ENCODE assay signal across 1 cellular context in the genomic region with DNA sequence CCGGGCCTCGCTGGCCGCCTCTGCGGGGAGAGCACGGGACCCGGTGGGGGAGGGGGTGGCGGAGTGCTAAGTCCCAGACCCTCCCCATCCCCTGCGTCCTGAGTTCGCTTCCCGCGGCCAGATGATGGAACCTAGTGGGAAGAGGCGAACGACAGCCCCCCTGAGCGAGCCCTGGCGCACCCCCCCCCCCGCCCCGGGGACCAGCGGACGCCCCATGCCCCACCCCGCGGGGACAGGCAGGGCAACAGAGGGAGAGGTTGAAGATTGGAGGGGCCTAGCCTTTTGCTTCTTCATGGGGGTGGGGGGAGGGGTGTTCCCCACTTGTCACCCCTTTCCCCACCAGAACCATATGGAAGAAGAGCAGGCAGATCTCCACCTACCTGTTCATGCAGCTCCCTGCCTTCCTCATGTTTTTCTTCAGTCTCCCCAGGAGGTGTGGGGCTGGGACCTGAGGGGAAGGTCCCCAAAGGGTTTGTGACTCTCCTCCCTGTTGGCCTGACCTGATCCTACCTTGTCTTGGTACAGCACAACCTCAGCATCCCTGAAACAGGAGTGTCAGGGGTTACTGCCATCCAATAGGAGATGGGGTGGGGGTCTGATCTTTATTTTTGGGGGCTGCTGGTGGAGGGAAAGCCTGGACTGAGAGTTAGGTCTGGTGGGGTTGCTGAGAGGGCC.
TF ChIP-seq lines count a peak whose summit lies in the region.

No MANE protein-coding gene starts in this region.

TF ChIP-seq in HepG2, 621 proteins besides CTCF, POLR2A, EP300 and RAD21 (continues in another document):
- TF ChIP-seq ZNF343 (CRISPR knock-in tag; IDR thresholded peaks at IDR 0.05), result peak; percentile 12; the same call in 1 of the 2 replicates
- TF ChIP-seq ISL2 (CRISPR knock-in tag; IDR thresholded peaks at IDR 0.05), result no peak
- TF ChIP-seq, protein P1, sequence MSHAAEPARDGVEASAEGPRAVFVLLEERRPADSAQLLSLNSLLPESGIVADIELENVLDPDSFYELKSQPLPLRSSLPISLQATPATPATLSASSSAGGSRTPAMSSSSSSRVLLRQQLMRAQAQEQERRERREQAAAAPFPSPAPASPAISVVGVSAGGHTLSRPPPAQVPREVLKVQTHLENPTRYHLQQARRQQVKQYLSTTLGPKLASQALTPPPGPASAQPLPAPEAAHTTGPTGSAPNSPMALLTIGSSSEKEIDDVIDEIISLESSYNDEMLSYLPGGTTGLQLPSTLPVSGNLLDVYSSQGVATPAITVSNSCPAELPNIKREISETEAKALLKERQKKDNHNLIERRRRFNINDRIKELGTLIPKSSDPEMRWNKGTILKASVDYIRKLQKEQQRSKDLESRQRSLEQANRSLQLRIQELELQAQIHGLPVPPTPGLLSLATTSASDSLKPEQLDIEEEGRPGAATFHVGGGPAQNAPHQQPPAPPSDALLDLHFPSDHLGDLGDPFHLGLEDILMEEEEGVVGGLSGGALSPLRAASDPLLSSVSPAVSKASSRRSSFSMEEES (CRISPR knock-in tag; IDR thresholded peaks at IDR 0.05), result peak; percentile 78; the same call in 1 of the 2 replicates
- TF ChIP-seq ETV5 (CRISPR knock-in tag; IDR thresholded peaks at IDR 0.05; ENCODE audit: borderline replicate concordance), result no peak
- peak; percentile 9 for TF ChIP-seq HNRNPLL (IDR thresholded peaks at IDR 0.05; ENCODE audit: low read depth, low read length, poor library complexity, severe bottlenecking)
- TF ChIP-seq, protein P2, sequence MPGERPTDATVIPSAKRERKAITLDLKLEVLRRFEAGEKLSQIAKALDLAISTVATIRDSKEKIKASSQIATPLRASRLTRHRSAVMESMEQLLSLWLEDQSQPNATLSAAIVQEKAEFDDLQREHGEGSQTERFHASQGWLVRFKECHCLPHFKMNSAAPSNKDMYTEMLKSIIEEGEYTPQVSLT (CRISPR knock-in tag; IDR thresholded peaks at IDR 0.05; ENCODE audit: borderline replicate concordance, low read depth), result 0 out of 2 replicates have a peak, but pooled peaks have one; percentile 51
- no peak for TF ChIP-seq ZNF12 (CRISPR knock-in tag; IDR thresholded peaks at IDR 0.05)
- no peak for TF ChIP-seq KAT7 (CRISPR knock-in tag; IDR thresholded peaks at IDR 0.05; ENCODE audit: borderline replicate concordance)
- TF ChIP-seq KLF6 (CRISPR knock-in tag; IDR thresholded peaks at IDR 0.05), result peak; percentile 2; the same call in 1 of the 2 replicates
- no peak for TF ChIP-seq KLF15 (CRISPR knock-in tag; IDR thresholded peaks at IDR 0.05; ENCODE audit: borderline replicate concordance)
- peak; percentile 25; the same call in 1 of the 2 replicates for TF ChIP-seq ZNF234 (CRISPR knock-in tag; conservative IDR thresholded peaks at IDR 0.05)
- 0 out of 2 replicates have a peak, but pooled peaks have one; percentile 8 for TF ChIP-seq TOPORS (CRISPR knock-in tag; IDR thresholded peaks at IDR 0.05)
- peak; percentile 40; the same call in 1 of the 2 replicates for TF ChIP-seq NFKB2 (CRISPR knock-in tag; IDR thresholded peaks at IDR 0.05; ENCODE audit: borderline replicate concordance)
- TF ChIP-seq RFX1 (IDR thresholded peaks at IDR 0.05), result no peak
- no peak; the same call in 1 of the 2 replicates for TF ChIP-seq BORCS8-MEF2B (CRISPR knock-in tag; IDR thresholded peaks at IDR 0.05)
- TF ChIP-seq MAFK (conservative IDR thresholded peaks at IDR 0.05 in 1 of 2, IDR thresholded peaks at IDR 0.05 in 1 of 2; ENCODE audit: low read length in 2 of 2), result no peak
- 0 out of 2 replicates have a peak, but pooled peaks have one; percentile 8 for TF ChIP-seq ZNF782 (CRISPR knock-in tag; IDR thresholded peaks at IDR 0.05; ENCODE audit: borderline replicate concordance)
- no peak for TF ChIP-seq ZNF510 (CRISPR knock-in tag; IDR thresholded peaks at IDR 0.05; ENCODE audit: low read depth)
- TF ChIP-seq HMG20B (CRISPR knock-in tag; conservative IDR thresholded peaks at IDR 0.05), result no peak
- 0 out of 2 replicates have a peak, but pooled peaks have one; percentile 34 for TF ChIP-seq SETDB1 (CRISPR knock-in tag; IDR thresholded peaks at IDR 0.05; ENCODE audit: borderline replicate concordance)
- peak; percentile 5; the same call in 1 of the 2 replicates for TF ChIP-seq RXRA (CRISPR knock-in tag; IDR thresholded peaks at IDR 0.05)
- no peak for TF ChIP-seq PPARG (CRISPR knock-in tag; conservative IDR thresholded peaks at IDR 0.05)
- TF ChIP-seq, protein P3, sequence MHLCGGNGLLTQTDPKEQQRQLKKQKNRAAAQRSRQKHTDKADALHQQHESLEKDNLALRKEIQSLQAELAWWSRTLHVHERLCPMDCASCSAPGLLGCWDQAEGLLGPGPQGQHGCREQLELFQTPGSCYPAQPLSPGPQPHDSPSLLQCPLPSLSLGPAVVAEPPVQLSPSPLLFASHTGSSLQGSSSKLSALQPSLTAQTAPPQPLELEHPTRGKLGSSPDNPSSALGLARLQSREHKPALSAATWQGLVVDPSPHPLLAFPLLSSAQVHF (CRISPR knock-in tag; IDR thresholded peaks at IDR 0.05), result 0 out of 2 replicates have a peak, but pooled peaks have one; percentile 2
- TF ChIP-seq ZFP82 (CRISPR knock-in tag; IDR thresholded peaks at IDR 0.05; ENCODE audit: borderline replicate concordance), result 0 out of 2 replicates have a peak, but pooled peaks have one; percentile 13
- TF ChIP-seq, protein P4, sequence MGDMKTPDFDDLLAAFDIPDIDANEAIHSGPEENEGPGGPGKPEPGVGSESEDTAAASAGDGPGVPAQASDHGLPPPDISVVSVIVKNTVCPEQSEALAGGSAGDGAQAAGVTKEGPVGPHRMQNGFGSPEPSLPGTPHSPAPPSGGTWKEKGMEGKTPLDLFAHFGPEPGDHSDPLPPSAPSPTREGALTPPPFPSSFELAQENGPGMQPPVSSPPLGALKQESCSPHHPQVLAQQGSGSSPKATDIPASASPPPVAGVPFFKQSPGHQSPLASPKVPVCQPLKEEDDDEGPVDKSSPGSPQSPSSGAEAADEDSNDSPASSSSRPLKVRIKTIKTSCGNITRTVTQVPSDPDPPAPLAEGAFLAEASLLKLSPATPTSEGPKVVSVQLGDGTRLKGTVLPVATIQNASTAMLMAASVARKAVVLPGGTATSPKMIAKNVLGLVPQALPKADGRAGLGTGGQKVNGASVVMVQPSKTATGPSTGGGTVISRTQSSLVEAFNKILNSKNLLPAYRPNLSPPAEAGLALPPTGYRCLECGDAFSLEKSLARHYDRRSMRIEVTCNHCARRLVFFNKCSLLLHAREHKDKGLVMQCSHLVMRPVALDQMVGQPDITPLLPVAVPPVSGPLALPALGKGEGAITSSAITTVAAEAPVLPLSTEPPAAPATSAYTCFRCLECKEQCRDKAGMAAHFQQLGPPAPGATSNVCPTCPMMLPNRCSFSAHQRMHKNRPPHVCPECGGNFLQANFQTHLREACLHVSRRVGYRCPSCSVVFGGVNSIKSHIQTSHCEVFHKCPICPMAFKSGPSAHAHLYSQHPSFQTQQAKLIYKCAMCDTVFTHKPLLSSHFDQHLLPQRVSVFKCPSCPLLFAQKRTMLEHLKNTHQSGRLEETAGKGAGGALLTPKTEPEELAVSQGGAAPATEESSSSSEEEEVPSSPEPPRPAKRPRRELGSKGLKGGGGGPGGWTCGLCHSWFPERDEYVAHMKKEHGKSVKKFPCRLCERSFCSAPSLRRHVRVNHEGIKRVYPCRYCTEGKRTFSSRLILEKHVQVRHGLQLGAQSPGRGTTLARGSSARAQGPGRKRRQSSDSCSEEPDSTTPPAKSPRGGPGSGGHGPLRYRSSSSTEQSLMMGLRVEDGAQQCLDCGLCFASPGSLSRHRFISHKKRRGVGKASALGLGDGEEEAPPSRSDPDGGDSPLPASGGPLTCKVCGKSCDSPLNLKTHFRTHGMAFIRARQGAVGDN (CRISPR knock-in tag; IDR thresholded peaks at IDR 0.05), result peak; percentile 25; the same call in 1 of the 2 replicates
- TF ChIP-seq XRCC5 (optimal IDR thresholded peaks at IDR 0.05; ENCODE audit: low read length), result peak; percentile 32
- 0 out of 2 replicates have a peak, but pooled peaks have one; percentile 0 for TF ChIP-seq ZNF772 (CRISPR knock-in tag; IDR thresholded peaks at IDR 0.05)
- TF ChIP-seq, protein P5, sequence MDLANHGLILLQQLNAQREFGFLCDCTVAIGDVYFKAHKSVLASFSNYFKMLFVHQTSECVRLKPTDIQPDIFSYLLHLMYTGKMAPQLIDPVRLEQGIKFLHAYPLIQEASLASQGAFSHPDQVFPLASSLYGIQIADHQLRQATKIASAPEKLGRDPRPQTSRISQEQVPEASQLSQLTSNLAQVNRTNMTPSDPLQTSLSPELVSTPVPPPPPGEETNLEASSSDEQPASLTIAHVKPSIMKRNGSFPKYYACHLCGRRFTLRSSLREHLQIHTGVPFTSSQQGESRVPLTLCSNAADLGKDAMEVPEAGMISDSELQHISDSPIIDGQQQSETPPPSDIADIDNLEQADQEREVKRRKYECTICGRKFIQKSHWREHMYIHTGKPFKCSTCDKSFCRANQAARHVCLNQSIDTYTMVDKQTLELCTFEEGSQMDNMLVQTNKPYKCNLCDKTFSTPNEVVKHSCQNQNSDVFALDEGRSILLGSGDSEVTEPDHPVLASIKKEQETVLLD (CRISPR knock-in tag; IDR thresholded peaks at IDR 0.05; ENCODE audit: low read depth), result peak; percentile 13; the same call in 1 of the 2 replicates
- TF ChIP-seq, protein P6, sequence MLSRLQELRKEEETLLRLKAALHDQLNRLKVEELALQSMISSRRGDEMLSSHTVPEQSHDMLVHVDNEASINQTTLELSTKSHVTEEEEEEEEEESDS (CRISPR knock-in tag; IDR thresholded peaks at IDR 0.05; ENCODE audit: borderline replicate concordance), result peak; percentile 3; the same call in 1 of the 2 replicates
- TF ChIP-seq ZNF34 (CRISPR knock-in tag; IDR thresholded peaks at IDR 0.05; ENCODE audit: borderline replicate concordance), result peak; percentile 22; the same call in 1 of the 2 replicates
- TF ChIP-seq, protein P7, sequence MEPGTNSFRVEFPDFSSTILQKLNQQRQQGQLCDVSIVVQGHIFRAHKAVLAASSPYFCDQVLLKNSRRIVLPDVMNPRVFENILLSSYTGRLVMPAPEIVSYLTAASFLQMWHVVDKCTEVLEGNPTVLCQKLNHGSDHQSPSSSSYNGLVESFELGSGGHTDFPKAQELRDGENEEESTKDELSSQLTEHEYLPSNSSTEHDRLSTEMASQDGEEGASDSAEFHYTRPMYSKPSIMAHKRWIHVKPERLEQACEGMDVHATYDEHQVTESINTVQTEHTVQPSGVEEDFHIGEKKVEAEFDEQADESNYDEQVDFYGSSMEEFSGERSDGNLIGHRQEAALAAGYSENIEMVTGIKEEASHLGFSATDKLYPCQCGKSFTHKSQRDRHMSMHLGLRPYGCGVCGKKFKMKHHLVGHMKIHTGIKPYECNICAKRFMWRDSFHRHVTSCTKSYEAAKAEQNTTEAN (CRISPR knock-in tag; conservative IDR thresholded peaks at IDR 0.05), result 0 out of 2 replicates have a peak, but pooled peaks have one; percentile 1
- 0 out of 2 replicates have a peak, but pooled peaks have one; percentile 3 for TF ChIP-seq HDAC2 (CRISPR knock-in tag; IDR thresholded peaks at IDR 0.05)
- TF ChIP-seq, protein P8, sequence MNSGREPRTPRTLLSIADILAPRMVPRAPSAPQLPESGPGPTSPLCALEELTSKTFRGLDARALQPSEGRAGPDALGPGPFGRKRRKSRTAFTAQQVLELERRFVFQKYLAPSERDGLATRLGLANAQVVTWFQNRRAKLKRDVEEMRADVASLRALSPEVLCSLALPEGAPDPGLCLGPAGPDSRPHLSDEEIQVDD (CRISPR knock-in tag; IDR thresholded peaks at IDR 0.05; ENCODE audit: borderline replicate concordance), result no peak
- peak; percentile 9 for TF ChIP-seq RBM39 (IDR thresholded peaks at IDR 0.05; ENCODE audit: low read depth, low read length, poor library complexity, severe bottlenecking)
- TF ChIP-seq ZNF572 (CRISPR knock-in tag; IDR thresholded peaks at IDR 0.05), result 0 out of 2 replicates have a peak, but pooled peaks have one; percentile 19
- TF ChIP-seq, protein P9, sequence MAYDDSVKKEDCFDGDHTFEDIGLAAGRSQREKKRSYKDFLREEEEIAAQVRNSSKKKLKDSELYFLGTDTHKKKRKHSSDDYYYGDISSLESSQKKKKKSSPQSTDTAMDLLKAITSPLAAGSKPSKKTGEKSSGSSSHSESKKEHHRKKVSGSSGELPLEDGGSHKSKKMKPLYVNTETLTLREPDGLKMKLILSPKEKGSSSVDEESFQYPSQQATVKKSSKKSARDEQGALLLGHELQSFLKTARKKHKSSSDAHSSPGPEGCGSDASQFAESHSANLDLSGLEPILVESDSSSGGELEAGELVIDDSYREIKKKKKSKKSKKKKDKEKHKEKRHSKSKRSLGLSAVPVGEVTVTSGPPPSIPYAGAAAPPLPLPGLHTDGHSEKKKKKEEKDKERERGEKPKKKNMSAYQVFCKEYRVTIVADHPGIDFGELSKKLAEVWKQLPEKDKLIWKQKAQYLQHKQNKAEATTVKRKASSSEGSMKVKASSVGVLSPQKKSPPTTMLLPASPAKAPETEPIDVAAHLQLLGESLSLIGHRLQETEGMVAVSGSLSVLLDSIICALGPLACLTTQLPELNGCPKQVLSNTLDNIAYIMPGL (CRISPR knock-in tag; IDR thresholded peaks at IDR 0.05; ENCODE audit: borderline replicate concordance in 1 of 2, low read depth in 1 of 2), result no peak
- 0 out of 2 replicates have a peak, but pooled peaks have one; percentile 12 for TF ChIP-seq MTA1 (CRISPR knock-in tag; IDR thresholded peaks at IDR 0.05; ENCODE audit: borderline replicate concordance)
- TF ChIP-seq, protein P10, sequence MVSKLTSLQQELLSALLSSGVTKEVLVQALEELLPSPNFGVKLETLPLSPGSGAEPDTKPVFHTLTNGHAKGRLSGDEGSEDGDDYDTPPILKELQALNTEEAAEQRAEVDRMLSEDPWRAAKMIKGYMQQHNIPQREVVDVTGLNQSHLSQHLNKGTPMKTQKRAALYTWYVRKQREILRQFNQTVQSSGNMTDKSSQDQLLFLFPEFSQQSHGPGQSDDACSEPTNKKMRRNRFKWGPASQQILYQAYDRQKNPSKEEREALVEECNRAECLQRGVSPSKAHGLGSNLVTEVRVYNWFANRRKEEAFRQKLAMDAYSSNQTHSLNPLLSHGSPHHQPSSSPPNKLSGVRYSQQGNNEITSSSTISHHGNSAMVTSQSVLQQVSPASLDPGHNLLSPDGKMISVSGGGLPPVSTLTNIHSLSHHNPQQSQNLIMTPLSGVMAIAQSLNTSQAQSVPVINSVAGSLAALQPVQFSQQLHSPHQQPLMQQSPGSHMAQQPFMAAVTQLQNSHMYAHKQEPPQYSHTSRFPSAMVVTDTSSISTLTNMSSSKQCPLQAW (CRISPR knock-in tag; IDR thresholded peaks at IDR 0.05), result 0 out of 2 replicates have a peak, but pooled peaks have one; percentile 2
- TF ChIP-seq ZNF563 (CRISPR knock-in tag; IDR thresholded peaks at IDR 0.05), result 0 out of 2 replicates have a peak, but pooled peaks have one; percentile 27
- TF ChIP-seq TEAD2 (CRISPR knock-in tag; IDR thresholded peaks at IDR 0.05), result no peak
- TF ChIP-seq ZBTB3 (CRISPR knock-in tag; IDR thresholded peaks at IDR 0.05; ENCODE audit: borderline replicate concordance, low read depth), result no peak
- TF ChIP-seq PRPF4 (IDR thresholded peaks at IDR 0.05; ENCODE audit: low read depth, low read length, poor library complexity, severe bottlenecking), result peak; percentile 82
- TF ChIP-seq AGO2 (optimal IDR thresholded peaks at IDR 0.05; ENCODE audit: low read depth, low read length), result peak; percentile 14
- 0 out of 2 replicates have a peak, but pooled peaks have one; percentile 5 for TF ChIP-seq REPIN1 (CRISPR knock-in tag; IDR thresholded peaks at IDR 0.05; ENCODE audit: borderline replicate concordance, low read depth)
- peak; percentile 17; the same call in 1 of the 2 replicates for TF ChIP-seq STAG1 (CRISPR knock-in tag; IDR thresholded peaks at IDR 0.05)
- TF ChIP-seq MTF1 (CRISPR knock-in tag; IDR thresholded peaks at IDR 0.05), result no peak
- peak; percentile 8; the same call in 1 of the 2 replicates for TF ChIP-seq SALL2 (CRISPR knock-in tag; IDR thresholded peaks at IDR 0.05)
- TF ChIP-seq ZNF331 (CRISPR knock-in tag; IDR thresholded peaks at IDR 0.05), result 0 out of 2 replicates have a peak, but pooled peaks have one; percentile 99
- 0 out of 2 replicates have a peak, but pooled peaks have one; percentile 5 for TF ChIP-seq ZBTB38 (CRISPR knock-in tag; IDR thresholded peaks at IDR 0.05)
